8 cellular contexts compared by ENCODE assay signal in genomic region chr14:104694991-104695659, GRCh38. TPM values are rescaled to one million over a fixed set of nuclear protein-coding genes. Genes with fewer than 3 reads are reported as not detected.
DNase-seq lines count a peak whose midpoint lies in the region; ATAC-seq and TF ChIP-seq lines count a peak whose summit lies in the region.

No MANE protein-coding gene starts in this region.

- H3K4me3 Mint-ChIP-seq in activated CD4-positive, alpha-beta memory T cell treated with anti-CD3 and anti-CD28 coated beads, Interleukin-2, amount 10 ng/mL, durations not matched to agents 7 days and 5 days, result peak overlapping the region; percentile 63

- CTCF ChIA-PET in activated CD4-positive, alpha-beta memory T cell treated with anti-CD3 and anti-CD28 coated beads, Interleukin-2, amount 10 ng/mL, durations not matched to agents 7 days and 5 days (lab: Charles Lee), result interaction anchor here (0.7 to 2.7 kb wide), 4 partner anchors 14 to 30 kb away, joined by 3 to 6 read pairs (median 3); partner anchors contain the start of gene ADSS1

- POLR2A ChIA-PET in activated CD4-positive, alpha-beta memory T cell treated with anti-CD3 and anti-CD28 coated beads, Interleukin-2, amount 10 ng/mL, durations not matched to agents 7 days and 5 days (lab: Charles Lee), result interaction anchor here (0.7 to 3.1 kb wide), 10 partner anchors 8 to 59 kb away, joined by 3 to 22 read pairs (median 4); partner anchors contain the start of gene SIVA1

- DNase-seq in NCI-H345 (lab: John Stamatoyannopoulos, UW) (peak; percentile 22), NCI-H345 treated with DMSO at 0.1 percent for 48 hours (lab: John Stamatoyannopoulos, UW; ENCODE audit: unreplicated experiment) (no peak), left ventricle myocardium inferior (peak; percentile 53), suprapubic skin (ENCODE audit: low spot score in 2 of 2) (no peak), NCI-H82 (lab: John Stamatoyannopoulos, UW) (no peak)
- DNase-seq in activated CD4-positive, alpha-beta memory T cell treated with anti-CD3 and anti-CD28 coated beads, Interleukin-2, amount 10 ng/mL, durations not matched to agents 7 days and 5 days, result peak; percentile 74

- H3K36me3 ChIP-seq in left ventricle myocardium inferior (peaks cover 5% of the 10 kb centered on the region), suprapubic skin (no peaks in the 10 kb centered on the region)

- peak overlapping the region; percentile 41 for H3K4me3 ChIP-seq in left ventricle myocardium inferior
- no peak overlapping the region for H3K4me3 ChIP-seq in suprapubic skin

- no peak for TF ChIP-seq POLR2A in suprapubic skin (IDR thresholded peaks at IDR 0.05)

- H3K4me1 Mint-ChIP-seq in activated CD4-positive, alpha-beta memory T cell treated with anti-CD3 and anti-CD28 coated beads, Interleukin-2, amount 10 ng/mL, durations not matched to agents 7 days and 5 days, result peaks cover 52% of the 10 kb centered on the region

- H3K27ac Mint-ChIP-seq in activated CD4-positive, alpha-beta memory T cell treated with anti-CD3 and anti-CD28 coated beads, Interleukin-2, amount 10 ng/mL, durations not matched to agents 7 days and 5 days, result peak overlapping the region; percentile 93

- ATAC-seq in HG03457 (IDR thresholded peaks at IDR 0.05; ENCODE audit: unreplicated experiment) (no peak), HG03025 (IDR thresholded peaks at IDR 0.05; ENCODE audit: low FRiP score, unreplicated experiment) (no peak)

- H3K4me1 ChIP-seq in left ventricle myocardium inferior (peaks cover 100% of the 10 kb centered on the region), suprapubic skin (peaks cover 96% of the 10 kb centered on the region)

- TF ChIP-seq CTCF in left ventricle myocardium inferior (IDR thresholded peaks at IDR 0.05; ENCODE audit: borderline replicate concordance) (no peak), suprapubic skin (IDR thresholded peaks at IDR 0.05) (no peak)

- H3K27me3 ChIP-seq in left ventricle myocardium inferior (ENCODE audit: low read depth) (no peaks in the 10 kb centered on the region), suprapubic skin (no peaks in the 10 kb centered on the region)

- H3K36me3 Mint-ChIP-seq in activated CD4-positive, alpha-beta memory T cell treated with anti-CD3 and anti-CD28 coated beads, Interleukin-2, amount 10 ng/mL, durations not matched to agents 7 days and 5 days (ENCODE audit: low read depth), result peaks cover 22% of the 10 kb centered on the region

- H3K9me3 Mint-ChIP-seq in activated CD4-positive, alpha-beta memory T cell treated with anti-CD3 and anti-CD28 coated beads, Interleukin-2, amount 10 ng/mL, durations not matched to agents 7 days and 5 days, result no peaks in the 10 kb centered on the region

- WGBS in suprapubic skin, result 33% methylated on average over 7 of the region's 19 CpGs

- H3K27ac ChIP-seq in left ventricle myocardium inferior (replicated peaks), result peak overlapping the region; percentile 88
- H3K27ac ChIP-seq in suprapubic skin, result peak overlapping the region; percentile 34

- TF ChIP-seq EP300 in suprapubic skin (IDR thresholded peaks at IDR 0.05), result no peak

- intact Hi-C loops in left ventricle myocardium inferior (cut with micrococcal nuclease), result loop anchor here (5.0 kb wide), 1 partner anchor 38 kb away; no protein-coding TSS in a partner anchor

- H3K27me3 Mint-ChIP-seq in activated CD4-positive, alpha-beta memory T cell treated with anti-CD3 and anti-CD28 coated beads, Interleukin-2, amount 10 ng/mL, durations not matched to agents 7 days and 5 days, result no peaks in the 10 kb centered on the region

- H3K9me3 ChIP-seq in left ventricle myocardium inferior (replicated peaks) (no peaks in the 10 kb centered on the region), suprapubic skin (no peaks in the 10 kb centered on the region)

RNA-seq across cellular contexts. Expression of gene INF2, which starts 5.7 kb away (rescaled TPM):
- total RNA-seq in activated CD4-positive, alpha-beta memory T cell treated with anti-CD3 and anti-CD28 coated beads, Interleukin-2, amount 10 ng/mL, durations not matched to agents 7 days and 5 days, result 100 to 1,000 TPM; 120 to 132 TPM
- total RNA-seq in left ventricle myocardium inferior (28.5 TPM), suprapubic skin (100 to 1,000 TPM in 1 of 4 donors, 10 to 100 TPM in 3; 52.1 to 126 (median 81.8) TPM)

RNA-seq across cellular contexts. Expression of gene ADSS1, which starts 28.9 kb away (rescaled TPM):
- total RNA-seq in activated CD4-positive, alpha-beta memory T cell treated with anti-CD3 and anti-CD28 coated beads, Interleukin-2, amount 10 ng/mL, durations not matched to agents 7 days and 5 days, result 1 to 10 TPM in 1 of 2 experiments, under 1 TPM in 1; 0.98 to 1.2 TPM
- 218 TPM for total RNA-seq in left ventricle myocardium inferior
- total RNA-seq in suprapubic skin, result 10 to 100 TPM in 2 of 4 donors, 1 to 10 TPM in 2; 2.8 to 12.4 (median 9.0) TPM

RNA-seq across cellular contexts. Expression of gene SIVA1, which starts 57.8 kb away (rescaled TPM):
- 10 to 100 TPM; 87.0 to 96.2 TPM for total RNA-seq in activated CD4-positive, alpha-beta memory T cell treated with anti-CD3 and anti-CD28 coated beads, Interleukin-2, amount 10 ng/mL, durations not matched to agents 7 days and 5 days
- total RNA-seq in left ventricle myocardium inferior (55.6 TPM), suprapubic skin (100 to 1,000 TPM in 3 of 4 donors, 10 to 100 TPM in 1; 94.0 to 159 (median 142) TPM)

Comparison
In these comparisons a context has a peak if more than half of its experiments do, and no peak if none do; other contexts are left out.
1. DNase-seq: peak in NCI-H345 (single experiment), activated CD4-positive, alpha-beta memory T cell treated with anti-CD3 and anti-CD28 coated beads, Interleukin-2, amount 10 ng/mL, durations not matched to agents 7 days and 5 days (single experiment) and left ventricle myocardium inferior (single experiment); none in NCI-H345 treated with DMSO at 0.1 percent for 48 hours (single experiment), suprapubic skin (0 of 2) and NCI-H82 (single experiment).
2. RNA of gene ADSS1, which starts 28.9 kb away (total RNA-seq): 218 TPM in left ventricle myocardium inferior (single experiment); 2.8 to 12.4 TPM in suprapubic skin and 0.98 to 1.2 TPM in activated CD4-positive, alpha-beta memory T cell treated with anti-CD3 and anti-CD28 coated beads, Interleukin-2, amount 10 ng/mL, durations not matched to agents 7 days and 5 days; every median in the first group is over 10 times any median in the second.